In the genomic region with DNA sequence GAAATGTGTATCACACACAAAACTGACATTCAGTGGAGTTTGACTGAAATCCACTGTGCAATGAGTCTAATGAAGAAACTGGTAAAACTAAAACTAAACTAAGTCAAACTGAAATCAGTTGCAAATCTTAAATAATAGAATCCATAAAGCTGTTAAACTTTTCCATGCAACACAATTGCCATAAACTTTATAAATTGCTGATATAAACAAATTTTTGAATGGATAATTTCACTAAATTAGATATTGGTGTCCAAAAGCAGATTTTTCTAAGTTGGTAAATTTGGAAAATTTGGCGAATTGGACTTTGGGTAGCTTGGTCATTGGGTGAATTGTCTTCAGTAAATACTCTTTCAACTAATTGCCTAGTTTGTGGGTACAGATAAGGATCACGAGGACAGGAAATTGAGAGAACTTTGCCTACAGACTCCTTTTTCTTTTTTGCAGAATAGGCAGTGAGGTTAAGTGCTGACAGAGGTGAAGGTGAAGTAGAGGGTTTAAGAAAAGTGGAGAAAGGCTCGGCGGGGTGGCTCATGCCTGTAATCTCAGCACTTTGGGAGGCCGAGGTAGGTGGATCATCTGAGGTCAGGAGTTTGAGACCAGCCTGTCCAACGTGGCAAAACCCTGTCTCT, we compare ENCODE assay signal across 8 cellular contexts.
"Had no signal": no experiment of that assay in that cellular context is flagged by ENCODE, and none has a peak within 500 bp of the region (broad histone marks: within the 10 kb centered on the region; RNA-seq: fewer than 3 reads in every experiment).

No MANE protein-coding gene starts in this region.

- H3K27ac Mint-ChIP-seq: brain, WTC11 had no signal

- H3K27me3 Mint-ChIP-seq: brain had no signal

- H3K4me1 Mint-ChIP-seq: brain, WTC11 had no signal

- H3K27me3 ChIP-seq: sigmoid colon had no signal

- H3K9me3 Mint-ChIP-seq: brain, WTC11 had no signal

- DNase-seq: amygdala; hippocampal formation; mesendoderm; sigmoid colon; stimulated activated naive CD4-positive, alpha-beta T cell treated with Interleukin-2 at 50 U/mL for 16 hours had no signal

- H3K4me3 Mint-ChIP-seq: brain, neural crest cell, WTC11 had no signal

- H3K4me3 ChIP-seq: sigmoid colon had no signal

- H3K36me3 ChIP-seq: sigmoid colon had no signal

- H3K36me3 Mint-ChIP-seq: brain, WTC11 had no signal

- H3K9me3 ChIP-seq: sigmoid colon had no signal

- H3K27ac ChIP-seq: sigmoid colon had no signal

- ATAC-seq: WTC11 had no signal
